1 cellular context compared by ENCODE assay signal in the genomic region with DNA sequence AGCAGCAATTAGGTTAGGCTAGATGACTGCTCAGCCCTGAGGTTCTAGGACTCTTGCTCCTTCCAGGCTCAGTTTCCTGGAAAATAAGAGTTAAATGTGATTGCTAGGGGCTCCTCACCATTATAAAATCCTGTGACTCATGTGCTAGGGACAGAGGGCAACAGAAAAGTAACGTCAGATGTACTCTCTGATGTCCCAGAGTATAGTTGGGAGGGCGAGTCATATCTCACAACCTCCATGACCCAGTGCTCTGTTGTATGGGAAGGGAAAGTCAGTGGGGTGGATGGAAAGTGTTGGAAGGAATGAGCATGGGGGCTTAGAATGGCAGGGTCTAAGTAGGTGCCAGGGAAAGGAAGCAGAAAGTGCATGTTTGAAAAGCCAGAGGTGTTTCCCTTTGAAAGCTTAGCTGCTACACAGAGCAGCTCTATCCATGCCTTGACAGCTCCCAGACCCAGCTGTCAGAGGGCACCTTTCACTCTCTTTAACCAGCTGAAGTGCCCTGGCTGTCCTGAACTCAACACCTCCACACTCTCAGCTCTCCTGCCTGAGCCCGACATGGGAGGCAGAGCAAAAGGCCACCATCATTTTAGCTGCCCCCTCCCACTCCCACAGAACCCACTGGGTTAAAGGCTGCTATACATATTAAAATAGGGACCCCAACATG.
TF ChIP-seq lines count a peak whose summit lies in the region.

No MANE protein-coding gene starts in this region.

TF ChIP-seq in HepG2, 621 proteins besides CTCF, POLR2A, EP300 and RAD21:
- TF ChIP-seq GABPB1 (CRISPR knock-in tag; IDR thresholded peaks at IDR 0.05) (no peak), AHR (CRISPR knock-in tag; IDR thresholded peaks at IDR 0.05) (no peak), NCOA5 (CRISPR knock-in tag; IDR thresholded peaks at IDR 0.05) (no peak), ZNF839 (CRISPR knock-in tag; IDR thresholded peaks at IDR 0.05; ENCODE audit: borderline replicate concordance) (no peak), KMT2B (CRISPR knock-in tag; IDR thresholded peaks at IDR 0.05) (no peak), ZNF891 (CRISPR knock-in tag; IDR thresholded peaks at IDR 0.05) (no peak), ZNF317 (CRISPR knock-in tag; IDR thresholded peaks at IDR 0.05) (no peak), ZNF713 (CRISPR knock-in tag; IDR thresholded peaks at IDR 0.05) (no peak), ZKSCAN5 (CRISPR knock-in tag; IDR thresholded peaks at IDR 0.05) (no peak), NR2C2 (CRISPR knock-in tag; IDR thresholded peaks at IDR 0.05; ENCODE audit: borderline replicate concordance) (no peak), THAP11 (CRISPR knock-in tag; IDR thresholded peaks at IDR 0.05) (no peak), LCORL (IDR thresholded peaks at IDR 0.05) (no peak), LCORL (CRISPR knock-in tag; IDR thresholded peaks at IDR 0.05) (no peak)
- TF ChIP-seq, protein P1, sequence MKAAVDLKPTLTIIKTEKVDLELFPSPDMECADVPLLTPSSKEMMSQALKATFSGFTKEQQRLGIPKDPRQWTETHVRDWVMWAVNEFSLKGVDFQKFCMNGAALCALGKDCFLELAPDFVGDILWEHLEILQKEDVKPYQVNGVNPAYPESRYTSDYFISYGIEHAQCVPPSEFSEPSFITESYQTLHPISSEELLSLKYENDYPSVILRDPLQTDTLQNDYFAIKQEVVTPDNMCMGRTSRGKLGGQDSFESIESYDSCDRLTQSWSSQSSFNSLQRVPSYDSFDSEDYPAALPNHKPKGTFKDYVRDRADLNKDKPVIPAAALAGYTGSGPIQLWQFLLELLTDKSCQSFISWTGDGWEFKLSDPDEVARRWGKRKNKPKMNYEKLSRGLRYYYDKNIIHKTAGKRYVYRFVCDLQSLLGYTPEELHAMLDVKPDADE (CRISPR knock-in tag; IDR thresholded peaks at IDR 0.05): no peak
